Comparison of ENCODE assay signal across 10 cellular contexts in genomic region chr17:69451416-69452394, GRCh38. TPM values are rescaled to one million over a fixed set of nuclear protein-coding genes. Genes with fewer than 3 reads are reported as not detected.
DNase-seq lines count a peak whose midpoint lies in the region; ATAC-seq and TF ChIP-seq lines count a peak whose summit lies in the region.
"Had no signal": no experiment of that assay in that cellular context is flagged by ENCODE, and none has a peak within 500 bp of the region (broad histone marks: within the 10 kb centered on the region; RNA-seq: fewer than 3 reads in every experiment).

No MANE protein-coding gene starts in this region.

- intact Hi-C loops in aorta (cut with DNase I) = no loop called here
- intact Hi-C loops in vagina (cut with DNase I) = no loop called here

- no peaks in the 10 kb centered on the region for H3K27me3 Mint-ChIP-seq in T-helper 2 cell treated with Interferon-gamma antibody and Interleukin-4, amounts not matched to agents 5 μg/mL and 100 μg/mL, for 36 hours (ENCODE audit: low read depth)
- H3K27me3 Mint-ChIP-seq: activated CD4-positive, alpha-beta T cell treated with anti-CD3 and anti-CD28 coated beads, Interleukin-2, amount 10 ng/mL, durations not matched to agents 7 days and 5 days had no signal

- ATAC-seq in GM19372 (IDR thresholded peaks at IDR 0.05; ENCODE audit: low read depth, unreplicated experiment) = peak; percentile 82
- peak; percentile 82 for ATAC-seq in HG02852 (IDR thresholded peaks at IDR 0.05; ENCODE audit: unreplicated experiment)
- ATAC-seq in aorta (ENCODE audit: low FRiP score) = peak; percentile 41
- ATAC-seq: left cardiac atrium had no signal

- H3K36me3 ChIP-seq in aorta (ENCODE audit: control insufficient read depth in 1 of 2, insufficient read depth in 2 of 2, low read length in 1 of 2) (no peaks in the 10 kb centered on the region), vagina (no peaks in the 10 kb centered on the region)

- no peak overlapping the region for H3K27ac Mint-ChIP-seq in T-helper 2 cell treated with Interferon-gamma antibody and Interleukin-4, amounts not matched to agents 5 μg/mL and 100 μg/mL, for 36 hours
- H3K27ac Mint-ChIP-seq: activated CD4-positive, alpha-beta T cell treated with anti-CD3 and anti-CD28 coated beads, Interleukin-2, amount 10 ng/mL, durations not matched to agents 7 days and 5 days had no signal

- no peak overlapping the region for H3K27ac ChIP-seq in aorta (ENCODE audit: low read depth in 1 of 2, low read length in 2 of 2)
- H3K27ac ChIP-seq in vagina = no peak overlapping the region

- H3K4me1 Mint-ChIP-seq in T-helper 2 cell treated with Interferon-gamma antibody and Interleukin-4, amounts not matched to agents 5 μg/mL and 100 μg/mL, for 36 hours (ENCODE audit: low read depth) = peaks cover 3% of the 10 kb centered on the region

- no peaks in the 10 kb centered on the region for H3K36me3 Mint-ChIP-seq in T-helper 2 cell treated with Interferon-gamma antibody and Interleukin-4, amounts not matched to agents 5 μg/mL and 100 μg/mL, for 36 hours (ENCODE audit: low read depth)

- H3K9me3 Mint-ChIP-seq in T-helper 2 cell treated with Interferon-gamma antibody and Interleukin-4, amounts not matched to agents 5 μg/mL and 100 μg/mL, for 36 hours = no peaks in the 10 kb centered on the region
- H3K9me3 Mint-ChIP-seq: activated CD4-positive, alpha-beta T cell treated with anti-CD3 and anti-CD28 coated beads, Interleukin-2, amount 10 ng/mL, durations not matched to agents 7 days and 5 days had no signal

- no peak overlapping the region for H3K4me3 Mint-ChIP-seq in T-helper 2 cell treated with Interferon-gamma antibody and Interleukin-4, amounts not matched to agents 5 μg/mL and 100 μg/mL, for 36 hours
- H3K4me3 Mint-ChIP-seq: activated CD4-positive, alpha-beta T cell treated with anti-CD3 and anti-CD28 coated beads, Interleukin-2, amount 10 ng/mL, durations not matched to agents 7 days and 5 days had no signal

- 95 to 96% methylated on average over 8 of the region's 8 CpGs for WGBS in aorta, 2 donors

- H3K4me1 ChIP-seq in aorta (ENCODE audit: control insufficient read depth in 1 of 2, insufficient read depth in 2 of 2, low read length in 2 of 2) = no peaks in the 10 kb centered on the region
- H3K4me1 ChIP-seq in vagina = peaks cover 5% of the 10 kb centered on the region

- H3K9me3 ChIP-seq in aorta (ENCODE audit: control insufficient read depth, low read length) = no peaks in the 10 kb centered on the region
- no peaks in the 10 kb centered on the region for H3K9me3 ChIP-seq in vagina

- TF ChIP-seq CTCF in vagina (IDR thresholded peaks at IDR 0.05) = no peak

- no peaks in the 10 kb centered on the region for H3K27me3 ChIP-seq in aorta (ENCODE audit: control insufficient read depth in 1 of 2, insufficient read depth in 2 of 2, low read length in 1 of 2)
- H3K27me3 ChIP-seq in vagina = no peaks in the 10 kb centered on the region

- TF ChIP-seq POLR2A in vagina (IDR thresholded peaks at IDR 0.05) = no peak

- H3K4me3 ChIP-seq in aorta (ENCODE audit: low read length in 2 of 2) (no peak overlapping the region), vagina (no peak overlapping the region)

- DNase-seq in NAMALWA (ENCODE audit: low spot score) (peak; percentile 2), aorta (no peak), vagina (ENCODE audit: extremely low spot score in 2 of 2) (no peak)
- DNase-seq in T-helper 2 cell treated with Interferon-gamma antibody and Interleukin-4, amounts not matched to agents 5 μg/mL and 100 μg/mL, for 36 hours (ENCODE audit: low spot score) = no peak
- DNase-seq in central memory CD4-positive, alpha-beta T cell = no peak
- DNase-seq: activated CD4-positive, alpha-beta T cell treated with anti-CD3 and anti-CD28 coated beads, Interleukin-2, amount 10 ng/mL, durations not matched to agents 7 days and 5 days; left cardiac atrium; NCI-H1436 had no signal

RNA-seq across cellular contexts. Expression of gene MAP2K6, which starts 37.2 kb away (rescaled TPM):
- total RNA-seq in aorta (1 to 10 TPM; 3.4 to 6.4 TPM), vagina (10.3 TPM)
- polyA plus RNA-seq in aorta = 1 to 10 TPM in 1 of 2 donors, under 1 TPM in 1; 0.75 to 4.3 TPM
